In the genomic region with DNA sequence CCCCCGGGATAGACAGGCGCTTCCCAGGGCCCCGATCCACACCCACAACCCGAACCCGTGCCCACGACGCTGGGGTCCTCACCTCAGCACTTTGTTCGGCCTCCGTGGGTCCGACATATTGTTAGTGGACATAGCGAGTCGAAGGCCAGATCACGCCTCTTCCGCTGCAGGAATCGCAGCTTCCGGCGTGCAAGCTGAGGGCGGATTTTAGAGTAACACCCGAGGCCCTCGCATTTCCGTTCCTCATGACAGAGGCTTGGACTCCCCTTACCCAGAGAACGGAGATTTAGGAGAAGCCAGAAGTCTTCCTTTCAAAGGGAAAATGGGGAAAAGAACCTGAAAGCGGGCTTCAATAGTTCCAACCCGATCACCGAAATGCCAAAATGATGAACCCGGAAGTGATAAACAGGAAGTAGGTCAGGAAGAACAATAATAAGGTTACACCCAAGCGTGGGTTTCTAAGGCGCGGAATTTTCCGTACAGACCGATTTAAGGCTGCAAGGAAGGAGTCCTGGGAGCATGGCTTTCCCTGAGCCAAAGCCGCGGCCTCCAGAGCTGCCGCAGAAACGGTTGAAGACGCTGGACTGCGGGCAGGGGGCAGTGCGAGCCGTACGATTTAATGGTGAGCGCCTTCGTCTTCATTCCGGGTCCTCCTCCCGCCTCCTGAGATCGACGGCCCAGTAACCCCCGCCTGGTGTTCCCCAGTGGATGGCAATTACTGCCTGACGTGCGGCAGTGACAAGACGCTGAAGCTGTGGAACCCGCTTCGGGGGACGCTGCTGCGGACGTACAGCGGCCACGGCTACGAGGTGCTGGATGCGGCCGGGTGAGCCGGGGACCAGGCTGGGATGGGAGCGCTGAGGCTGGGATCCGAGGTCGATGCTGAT, we compare ENCODE assay signal across 8 cellular contexts. TPM values are rescaled to one million over a fixed set of nuclear protein-coding genes. Genes with fewer than 3 reads are reported as not detected.
DNase-seq lines count a peak whose midpoint lies in the region; ATAC-seq and TF ChIP-seq lines count a peak whose summit lies in the region.

No MANE protein-coding gene starts in this region.

- intact Hi-C loops in gastrocnemius medialis (cut with DNase I; ENCODE audit: low total_unique reads), result loop anchor here (2.0 to 5.0 kb wide), 4 partner anchors 59 to 872 kb away; a partner anchor contains a TSS

- TF ChIP-seq POLR2A in gastrocnemius medialis (IDR thresholded peaks at IDR 0.05), result peak in 1 of 2 donors; percentile 47

- DNase-seq in AG10803 (ENCODE audit: low read depth) (peak; percentile 84), GM20000 (ENCODE audit: low spot score) (peak; percentile 84), NCI-H2081 treated with DMSO at 0.1 percent for 48 hours (lab: John Stamatoyannopoulos, UW) (peak; percentile 16), UCSD-AML1 (lab: John Stamatoyannopoulos, UW; ENCODE audit: unreplicated experiment) (peak; percentile 79), brain microvascular endothelial cell (peak; percentile 61), gastrocnemius medialis (peak; percentile 58 to 70)

- H3K9me3 ChIP-seq in iPS-15b (ENCODE audit: control insufficient read depth, insufficient read depth, low read length) (no peaks in the 10 kb centered on the region), gastrocnemius medialis (no peaks in the 10 kb centered on the region)

- ATAC-seq in gastrocnemius medialis (peak; percentile 80 to 85), GM18861 (IDR thresholded peaks at IDR 0.05; ENCODE audit: unreplicated experiment) (no peak)

- peaks cover 4% of the 10 kb centered on the region for H3K4me1 ChIP-seq in iPS-15b (ENCODE audit: control insufficient read depth, insufficient read depth, low read length)
- H3K4me1 ChIP-seq in gastrocnemius medialis, result peaks cover 33 to 36% of the 10 kb centered on the region in 2 donors

- peak overlapping the region; percentile 95 for H3K9ac ChIP-seq in iPS-15b (ENCODE audit: low read depth, low read length)

- in situ Hi-C loops in brain microvascular endothelial cell (cut with HindIII; ENCODE audit: low pct_ligation_motif_present, low sequenced_read_pairs), result no loop called here
- in situ Hi-C loops in gastrocnemius medialis (cut with MboI; ENCODE audit: low sequenced_read_pairs in 4 of 4), result loop anchor here in 2 of 4 donors (5.0 to 10.0 kb wide), 2 partner anchors 107 to 115 kb away; a partner anchor contains a TSS

- H3K36me3 ChIP-seq in brain microvascular endothelial cell (replicated peaks), result peaks cover 23% of the 10 kb centered on the region
- peaks cover 21% of the 10 kb centered on the region for H3K36me3 ChIP-seq in iPS-15b (ENCODE audit: control insufficient read depth, insufficient read depth, low read length)
- H3K36me3 ChIP-seq in gastrocnemius medialis, result peaks cover 0 to 38% of the 10 kb centered on the region in 2 donors

- TF ChIP-seq CTCF in AG10803 (conservative IDR thresholded peaks at IDR 0.05; ENCODE audit: low read length) (no peak), GM20000 (IDR thresholded peaks at IDR 0.05; ENCODE audit: extremely low read depth, missing control alignments) (no peak), brain microvascular endothelial cell (IDR thresholded peaks at IDR 0.05; ENCODE audit: low read depth, low read length, missing control alignments) (peak; percentile 11), gastrocnemius medialis (IDR thresholded peaks at IDR 0.05 in 4 of 5, conservative IDR thresholded peaks at IDR 0.05 in 1 of 5) (no peak)

- H3K27me3 ChIP-seq in brain microvascular endothelial cell (replicated peaks) (no peaks in the 10 kb centered on the region), iPS-15b (ENCODE audit: control insufficient read depth, insufficient read depth, low read length) (no peaks in the 10 kb centered on the region), gastrocnemius medialis (no peaks in the 10 kb centered on the region)

- H3K4me3 ChIP-seq in AG10803 (ENCODE audit: low read length) (peak overlapping the region; percentile 95), brain microvascular endothelial cell (ENCODE audit: low read depth, low read length) (peak overlapping the region; percentile 96), iPS-15b (ENCODE audit: low read depth, low read length) (peak overlapping the region; percentile 86), gastrocnemius medialis (peak overlapping the region; percentile 79 to 99 (median 94))

- H3K27ac ChIP-seq in brain microvascular endothelial cell (peak overlapping the region; percentile 96), gastrocnemius medialis (peak overlapping the region; percentile 95 to 99 (median 98))

RNA-seq across cellular contexts. Expression of a gene that starts 2.9 kb away (rescaled TPM):
- 1 to 10 TPM; 2.2 to 8.4 (median 3.7) TPM for total RNA-seq in gastrocnemius medialis

RNA-seq across cellular contexts. Expression of a gene that starts 3.0 kb away (rescaled TPM):
- 10 to 100 TPM; 18.0 to 34.2 (median 29.3) TPM for total RNA-seq in gastrocnemius medialis

RNA-seq across cellular contexts. Expression of a gene that starts 12.2 kb away (rescaled TPM):
- total RNA-seq in gastrocnemius medialis, result 100 to 1,000 TPM; 115 to 184 (median 127) TPM

RNA-seq across cellular contexts. Expression of a gene that starts 18.3 kb away (rescaled TPM):
- total RNA-seq in gastrocnemius medialis, result not detected

RNA-seq across cellular contexts. Expression of a gene that starts 26.9 kb away (rescaled TPM):
- 1 to 10 TPM; 2.5 to 5.8 (median 3.3) TPM for total RNA-seq in gastrocnemius medialis

Comparison
In these comparisons a context has a peak if more than half of its experiments do, and no peak if none do; other contexts are left out.
1. DNase-seq: peak in every context shown above with its lines; median percentile 84 in AG10803; 84 in GM20000; 79 in UCSD-AML1; 64 in gastrocnemius medialis; 61 in brain microvascular endothelial cell; 16 in NCI-H2081 treated with DMSO at 0.1 percent for 48 hours.